In the genomic region with DNA sequence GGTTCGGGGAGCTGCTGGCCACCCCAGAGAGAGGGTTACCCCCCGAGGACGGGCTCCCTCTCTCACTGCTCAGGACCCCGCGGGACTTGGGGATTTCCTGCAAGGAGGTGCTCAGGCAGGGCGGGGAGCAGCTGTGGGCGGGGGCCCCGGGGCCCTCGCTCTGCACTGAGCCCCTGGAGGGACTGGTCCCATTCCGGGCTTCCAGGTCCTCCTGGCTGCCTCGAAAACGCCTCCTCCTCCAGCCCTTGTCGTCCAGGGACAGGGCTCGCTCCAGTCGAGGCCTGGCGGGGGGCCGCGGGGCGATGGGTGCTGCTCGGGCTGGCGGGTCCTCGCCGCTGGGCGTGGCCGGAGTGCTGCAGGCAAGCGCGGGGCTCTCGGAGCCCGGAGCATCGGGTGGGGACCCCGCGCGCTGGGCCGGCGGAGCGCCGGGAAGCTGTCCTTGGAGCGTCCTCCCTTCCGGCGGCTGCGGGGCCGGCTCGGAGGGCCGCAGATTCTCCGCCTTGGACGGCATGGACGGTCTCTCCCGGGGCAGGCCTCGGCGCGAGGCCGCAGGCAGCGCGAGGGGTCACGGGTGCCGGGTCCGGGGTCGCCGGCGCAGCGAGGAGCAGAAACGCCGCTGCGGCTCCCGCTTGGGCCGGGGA, we compare ENCODE assay signal across 8 cellular contexts. TPM values are rescaled to one million over a fixed set of nuclear protein-coding genes. Genes with fewer than 3 reads are reported as not detected.
A peak's percentile ranks its signal among the peaks of the same experiment; 100 is the strongest.
DNase-seq lines count a peak whose midpoint lies in the region; ATAC-seq, FAIRE-seq and TF ChIP-seq lines count a peak whose summit lies in the region.

No MANE protein-coding gene starts in this region.

- peak overlapping the region; percentile 81 for H3K9ac ChIP-seq in OCI-LY1 (ENCODE audit: low read length)

- no peaks in the 10 kb centered on the region for H3K27me3 Mint-ChIP-seq in activated T-helper 17 cell treated with anti-CD3 and anti-CD28 coated beads, Interleukin-2, amount 50 U/mL, for 72 hours

- H3K9me3 Mint-ChIP-seq in activated T-helper 17 cell treated with anti-CD3 and anti-CD28 coated beads, Interleukin-2, amount 50 U/mL, for 72 hours: no peaks in the 10 kb centered on the region

- H3K4me3 ChIP-seq in OCI-LY1 (ENCODE audit: low read depth, low read length, poor library complexity, severe bottlenecking) (peak overlapping the region; percentile 75), gastroesophageal sphincter (peak overlapping the region; percentile 91 to 98), prostate gland (peak overlapping the region; percentile 88 to 92), aorta (ENCODE audit: low read length in 2 of 2) (peak overlapping the region; percentile 83 to 93)

- H2AFZ ChIP-seq in OCI-LY1 (ENCODE audit: low read length): no peak overlapping the region

- H3K4me1 ChIP-seq in OCI-LY1 (ENCODE audit: insufficient read depth, low read length, severe bottlenecking): peaks cover 30% of the 10 kb centered on the region
- peaks cover 0 to 60% (median 21%) of the 10 kb centered on the region in 3 donors for H3K4me1 ChIP-seq in gastroesophageal sphincter
- peaks cover 11% of the 10 kb centered on the region for H3K4me1 ChIP-seq in prostate gland (replicated peaks)
- no peaks in the 10 kb centered on the region for H3K4me1 ChIP-seq in aorta (ENCODE audit: control insufficient read depth in 1 of 2, insufficient read depth in 2 of 2, low read length in 2 of 2)

- no peak overlapping the region for H3K27ac Mint-ChIP-seq in activated T-helper 17 cell treated with anti-CD3 and anti-CD28 coated beads, Interleukin-2, amount 50 U/mL, for 72 hours

- no peaks in the 10 kb centered on the region for H4K20me1 ChIP-seq in OCI-LY1 (ENCODE audit: insufficient read depth, low read length)

- H3K9me2 ChIP-seq in OCI-LY1 (ENCODE audit: low read depth, low read length): no peaks in the 10 kb centered on the region

- no peak for TF ChIP-seq POLR2A in gastroesophageal sphincter (IDR thresholded peaks at IDR 0.05)
- TF ChIP-seq POLR2A in prostate gland (IDR thresholded peaks at IDR 0.05): no peak

- H3K79me2 ChIP-seq in OCI-LY1 (ENCODE audit: insufficient read depth, low read length): no peaks in the 10 kb centered on the region

- intact Hi-C loops in prostate gland (cut with DNase I): no loop called here
- intact Hi-C loops in aorta (cut with DNase I): no loop called here

- H3K36me3 ChIP-seq in OCI-LY1 (ENCODE audit: insufficient read depth, low read length) (peaks cover 30% of the 10 kb centered on the region), gastroesophageal sphincter (peaks cover 0 to 60% of the 10 kb centered on the region in 2 donors), prostate gland (peaks cover 4 to 13% of the 10 kb centered on the region in 2 donors), aorta (ENCODE audit: control insufficient read depth in 1 of 2, insufficient read depth in 2 of 2, low read length in 1 of 2) (peaks cover 0 to 3% of the 10 kb centered on the region in 2 donors)

- peak; percentile 37 for ATAC-seq in HG02588 (IDR thresholded peaks at IDR 0.05; ENCODE audit: unreplicated experiment)
- ATAC-seq in activated T-helper 17 cell treated with anti-CD3 and anti-CD28 coated beads, Interleukin-2, amount 50 U/mL, for 72 hours (replicated peaks): peak; percentile 76
- ATAC-seq in gastroesophageal sphincter: peak; percentile 32
- peak; percentile 19 for ATAC-seq in aorta (ENCODE audit: low FRiP score)

- peak overlapping the region; percentile 87 for H3K4me3 Mint-ChIP-seq in activated T-helper 17 cell treated with anti-CD3 and anti-CD28 coated beads, Interleukin-2, amount 50 U/mL, for 72 hours

- peak overlapping the region; percentile 94 for H3K4me2 ChIP-seq in OCI-LY1 (ENCODE audit: low read length)

- peaks cover 48% of the 10 kb centered on the region for H3K36me3 Mint-ChIP-seq in activated T-helper 17 cell treated with anti-CD3 and anti-CD28 coated beads, Interleukin-2, amount 50 U/mL, for 72 hours (ENCODE audit: low read depth)

- WGBS in gastroesophageal sphincter (ENCODE audit: low coverage in 1 of 2), 2 donors: no CpG with 5 or more reads among the region's 66 CpGs
- 0% methylated on average over 15 of the region's 66 CpGs for WGBS in prostate gland
- WGBS in aorta, 2 donors: 1% methylated on average over 54 to 66 of the region's 66 CpGs

- peaks cover 10% of the 10 kb centered on the region for H3K4me1 Mint-ChIP-seq in activated T-helper 17 cell treated with anti-CD3 and anti-CD28 coated beads, Interleukin-2, amount 50 U/mL, for 72 hours

- FAIRE-seq in GM18507 (lab: Jason Lieb, UNC): peak; percentile 78

- TF ChIP-seq CTCF in OCI-LY1 (IDR thresholded peaks at IDR 0.05; ENCODE audit: low read length): no peak
- no peak for TF ChIP-seq CTCF in gastroesophageal sphincter (IDR thresholded peaks at IDR 0.05)
- no peak for TF ChIP-seq CTCF in prostate gland (IDR thresholded peaks at IDR 0.05)

- DNase-seq in GM18507 (ENCODE audit: extremely low spot score, insufficient read length, low read depth): peak; percentile 65
- no peak for DNase-seq in prostate gland (ENCODE audit: low spot score)
- no peak for DNase-seq in aorta
- DNase-seq in NCI-H446 (lab: John Stamatoyannopoulos, UW): no peak

- H3F3A ChIP-seq in OCI-LY1 (ENCODE audit: insufficient read depth, low read length): no peaks in the 10 kb centered on the region

- no peaks in the 10 kb centered on the region for H3K9me3 ChIP-seq in OCI-LY1 (ENCODE audit: low read length)
- H3K9me3 ChIP-seq in gastroesophageal sphincter: no peaks in the 10 kb centered on the region
- no peaks in the 10 kb centered on the region for H3K9me3 ChIP-seq in prostate gland
- H3K9me3 ChIP-seq in aorta (ENCODE audit: control insufficient read depth, low read length): no peaks in the 10 kb centered on the region

- TF ChIP-seq EP300 in gastroesophageal sphincter (IDR thresholded peaks at IDR 0.05): no peak

- no peak overlapping the region for H3K27ac ChIP-seq in OCI-LY1 (ENCODE audit: low read depth, low read length, poor library complexity, severe bottlenecking)
- peak overlapping the region; percentile 37 to 87 (median 84) for H3K27ac ChIP-seq in gastroesophageal sphincter
- H3K27ac ChIP-seq in prostate gland: peak overlapping the region; percentile 67 to 71
- no peak overlapping the region for H3K27ac ChIP-seq in aorta (ENCODE audit: low read depth in 1 of 2, low read length in 2 of 2)

- H3K27me3 ChIP-seq in OCI-LY1 (ENCODE audit: insufficient read depth, low read length): no peaks in the 10 kb centered on the region
- H3K27me3 ChIP-seq in gastroesophageal sphincter: no peaks in the 10 kb centered on the region
- H3K27me3 ChIP-seq in prostate gland (replicated peaks; ENCODE audit: insufficient read depth): no peaks in the 10 kb centered on the region
- H3K27me3 ChIP-seq in aorta (ENCODE audit: control insufficient read depth in 1 of 2, insufficient read depth in 2 of 2, low read length in 1 of 2): no peaks in the 10 kb centered on the region

RNA-seq across cellular contexts. Expression of a gene that starts 0.6 kb away (rescaled TPM):
- total RNA-seq in activated T-helper 17 cell treated with anti-CD3 and anti-CD28 coated beads, Interleukin-2, amount 50 U/mL, for 72 hours: 10 to 100 TPM; 14.2 to 18.2 TPM
- total RNA-seq in gastroesophageal sphincter (10 to 100 TPM in 2 of 4 donors, 1 to 10 TPM in 2; 7.2 to 13.1 (median 10.0) TPM), prostate gland (10 to 100 TPM; 10.7 to 22.7 TPM), aorta (10 to 100 TPM in 1 of 2 donors, 1 to 10 TPM in 1; 8.6 to 14.9 TPM)
- polyA plus RNA-seq in aorta: 10 to 100 TPM in 1 of 2 donors, 1 to 10 TPM in 1; 2.8 to 15.6 TPM

RNA-seq across cellular contexts. Expression of a gene that starts 28.6 kb away (rescaled TPM):
- 100 to 1,000 TPM in 1 of 2 donors, 10 to 100 TPM in 1; 89.7 to 123 TPM for total RNA-seq in activated T-helper 17 cell treated with anti-CD3 and anti-CD28 coated beads, Interleukin-2, amount 50 U/mL, for 72 hours
- 10 to 100 TPM; 36.4 to 59.3 (median 39.8) TPM for total RNA-seq in gastroesophageal sphincter
- total RNA-seq in prostate gland: 10 to 100 TPM; 29.2 to 58.7 TPM
- 10 to 100 TPM; 31.2 to 38.8 TPM for total RNA-seq in aorta
- polyA plus RNA-seq in aorta: 10 to 100 TPM; 16.2 to 72.0 TPM

RNA-seq across cellular contexts. Expression of a gene that starts 28.6 kb away (rescaled TPM):
- 10 to 100 TPM; 56.3 to 81.0 TPM for total RNA-seq in activated T-helper 17 cell treated with anti-CD3 and anti-CD28 coated beads, Interleukin-2, amount 50 U/mL, for 72 hours
- total RNA-seq in gastroesophageal sphincter (10 to 100 TPM; 26.3 to 55.1 (median 44.0) TPM), prostate gland (10 to 100 TPM; 19.9 to 52.5 TPM), aorta (10 to 100 TPM; 27.1 to 39.0 TPM)
- polyA plus RNA-seq in aorta: 10 to 100 TPM; 15.0 to 47.2 TPM

RNA-seq across cellular contexts. Expression of a gene that starts 39.1 kb away (rescaled TPM):
- total RNA-seq in activated T-helper 17 cell treated with anti-CD3 and anti-CD28 coated beads, Interleukin-2, amount 50 U/mL, for 72 hours: 10 to 100 TPM; 16.3 to 21.9 TPM
- 1 to 10 TPM; 3.5 to 8.4 (median 5.5) TPM for total RNA-seq in gastroesophageal sphincter
- 10 to 100 TPM in 1 of 2 donors, 1 to 10 TPM in 1; 8.6 to 22.2 TPM for total RNA-seq in prostate gland
- 1 to 10 TPM; 6.8 to 7.7 TPM for total RNA-seq in aorta
- 10 to 100 TPM in 1 of 2 donors, 1 to 10 TPM in 1; 1.6 to 13.9 TPM for polyA plus RNA-seq in aorta

RNA-seq across cellular contexts. Expression of a gene that starts 43.8 kb away (rescaled TPM):
- total RNA-seq in activated T-helper 17 cell treated with anti-CD3 and anti-CD28 coated beads, Interleukin-2, amount 50 U/mL, for 72 hours: 10 to 100 TPM; 56.0 to 85.3 TPM
- total RNA-seq in gastroesophageal sphincter (10 to 100 TPM; 35.5 to 71.0 (median 50.5) TPM), prostate gland (100 to 1,000 TPM in 1 of 2 donors, 10 to 100 TPM in 1; 94.7 to 111 TPM), aorta (10 to 100 TPM; 57.1 to 59.1 TPM)
- 10 to 100 TPM; 11.1 to 61.0 TPM for polyA plus RNA-seq in aorta

Comparison
In these comparisons a context has a peak if more than half of its experiments do, and no peak if none do; other contexts are left out.
1. ATAC-seq: peak in every context shown above with its lines; median percentile 76 in activated T-helper 17 cell treated with anti-CD3 and anti-CD28 coated beads, Interleukin-2, amount 50 U/mL, for 72 hours; 37 in HG02588; 32 in gastroesophageal sphincter; 19 in aorta.
2. H3K27ac ChIP-seq: peak in gastroesophageal sphincter (4 of 4) and prostate gland (2 of 2); none in OCI-LY1 (single experiment) and aorta (0 of 2).
3. Peak in every context shown above with its lines, with median percentiles within 50 percentile points of each other: H3K4me3 ChIP-seq.